In genomic region chr22:30424471-30425326, GRCh38 we compare ENCODE assay signal across 8 cellular contexts. TPM values are rescaled to one million over a fixed set of nuclear protein-coding genes. Genes with fewer than 3 reads are reported as not detected.
DNase-seq lines count a peak whose midpoint lies in the region; ATAC-seq and TF ChIP-seq lines count a peak whose summit lies in the region.

No MANE protein-coding gene starts in this region.

- peak overlapping the region; percentile 67 for H2AFZ ChIP-seq in PC-3 (ENCODE audit: low read length)

- POLR2A ChIA-PET in PC-3 (lab: Charles Lee; ENCODE audit: unreplicated experiment): interaction anchor here (0.5 to 1.7 kb wide), 4 partner anchors 28 to 573 kb away, joined by 5 to 7 read pairs (median 5); partner anchors contain the start of gene SEC14L2

- DNase-seq in activated CD4-positive, alpha-beta T cell treated with anti-CD3 and anti-CD28 coated beads for 48 hours: peak; percentile 44
- no peak for DNase-seq in activated CD4-positive, alpha-beta T cell treated with anti-CD3 and anti-CD28 coated beads, Interleukin-2, amount 50 U/mL, for 4 hours
- DNase-seq in PC-3 (no peak), dorsolateral prefrontal cortex (peak in 1 of 10 donors; percentile 41), NCI-H1105 treated with DMSO at 0.1 percent for 48 hours (lab: John Stamatoyannopoulos, UW) (no peak), activated gamma-delta T cell treated with Interleukin-2 at 50 U/mL for 16 hours (no peak)

- ATAC-seq in PC-3: no peak
- no peak for ATAC-seq in GM21423 (IDR thresholded peaks at IDR 0.05; ENCODE audit: unreplicated experiment)

- no peaks in the 10 kb centered on the region for H3F3A ChIP-seq in PC-3 (ENCODE audit: low read length, unreplicated experiment)

- intact Hi-C loops in PC-3 (cut with micrococcal nuclease) (no loop called here), dorsolateral prefrontal cortex (cut with DNase I) (loop anchor here (2.0 to 10.0 kb wide), 3 partner anchors 34 to 1160 kb away; partner anchors contain the start of genes EWSR1 (in 1 of the 2) and RHBDD3 (in 1 of the 2))

- H3K36me3 ChIP-seq in PC-3 (ENCODE audit: low read depth, low read length): no peaks in the 10 kb centered on the region; the same call in 1 of the 2 replicates
- H3K36me3 ChIP-seq in muscle layer of duodenum (ENCODE audit: control insufficient read depth in 1 of 2, insufficient read depth in 2 of 2, low read length in 2 of 2): peaks cover 0 to 17% of the 10 kb centered on the region in 2 donors

- H3K27me3 ChIP-seq in PC-3 (ENCODE audit: low read length) (no peaks in the 10 kb centered on the region), dorsolateral prefrontal cortex (no peaks in the 10 kb centered on the region), muscle layer of duodenum (ENCODE audit: low read depth, low read length) (no peaks in the 10 kb centered on the region)

- peak overlapping the region; percentile 83 for H3K4me2 ChIP-seq in PC-3 (ENCODE audit: low read length)

- H3K79me2 ChIP-seq in PC-3 (ENCODE audit: low read length): peaks cover 39% of the 10 kb centered on the region

- no peaks in the 10 kb centered on the region for H4K20me1 ChIP-seq in PC-3 (ENCODE audit: low read length)

- H3K27ac ChIP-seq in PC-3 (ENCODE audit: low read length) (peak overlapping the region; percentile 95), dorsolateral prefrontal cortex (peak overlapping the region; percentile 66 to 100 (median 98)), muscle layer of duodenum (ENCODE audit: low read length) (peak overlapping the region; percentile 89)

- BruUV-seq in PC-3 (replicated peaks; lab: Mats Ljungman, UMichigan): no TSS peak

- no peak for TF ChIP-seq CTCF in PC-3 (conservative IDR thresholded peaks at IDR 0.05; ENCODE audit: low read depth, low read length)
- peak in 4 of 56 donors; percentile 9 to 33 (median 14) for TF ChIP-seq CTCF in dorsolateral prefrontal cortex (IDR thresholded peaks at IDR 0.05 in 54 of 56, conservative IDR thresholded peaks at IDR 0.05 in 2 of 56; ENCODE audit: low read depth in 1 of 56, partially characterized antibody in 56 of 56)

- no peaks in the 10 kb centered on the region for H3K9me3 ChIP-seq in PC-3 (ENCODE audit: low read length)
- no peaks in the 10 kb centered on the region for H3K9me3 ChIP-seq in muscle layer of duodenum (ENCODE audit: control insufficient read depth in 1 of 2, low read length in 2 of 2)

- H3K4me3 ChIP-seq in PC-3 (ENCODE audit: low read length): peak overlapping the region; percentile 71
- H3K4me3 ChIP-seq in dorsolateral prefrontal cortex: peak overlapping the region; percentile 32 to 91 (median 78)
- peak overlapping the region; percentile 77 to 78 for H3K4me3 ChIP-seq in muscle layer of duodenum (ENCODE audit: low read depth in 1 of 2, low read length in 2 of 2)

- peak overlapping the region; percentile 88 for H3K9ac ChIP-seq in PC-3 (ENCODE audit: low read length)

- CTCF ChIA-PET in PC-3 (lab: Charles Lee): interaction anchor here (0.5 to 1.4 kb wide), 4 partner anchors 12 to 28 kb away, joined by 3 to 5 read pairs (median 4); partner anchors contain the start of gene SEC14L2

- H3K4me1 ChIP-seq in PC-3 (ENCODE audit: insufficient read depth, low read length) (peaks cover 55% of the 10 kb centered on the region), muscle layer of duodenum (ENCODE audit: control insufficient read depth in 1 of 2, insufficient read depth in 2 of 2, low read length in 2 of 2) (peaks cover 22 to 40% of the 10 kb centered on the region in 2 donors)

- no peaks in the 10 kb centered on the region for H3K9me2 ChIP-seq in PC-3 (replicated peaks; ENCODE audit: low read length)

RNA-seq across cellular contexts. Expression of gene MTFP1, which starts 0.9 kb away (rescaled TPM):
- total RNA-seq in PC-3 (2014; rRNA removed) (59.3 and 65.7 TPM in 2 replicates), dorsolateral prefrontal cortex (10 to 100 TPM in 3 of 120 experiments, 1 to 10 TPM in 117; 1.3 to 14.2 (median 4.0) TPM)

RNA-seq across cellular contexts. Expression of gene SEC14L2, which starts 27.9 kb away (rescaled TPM):
- total RNA-seq in PC-3 (2014; rRNA removed) (9.7 and 16.8 TPM in 2 replicates), dorsolateral prefrontal cortex (100 to 1,000 TPM in 7 of 120 experiments, 10 to 100 TPM in 113; 48.9 to 142 (median 72.0) TPM)

RNA-seq across cellular contexts. Expression of gene RNF215, which starts 37.5 kb away (rescaled TPM):
- 22.6 and 25.2 TPM in 2 replicates for total RNA-seq in PC-3 (2014; rRNA removed)
- 10 to 100 TPM; 18.9 to 55.4 (median 34.4) TPM for total RNA-seq in dorsolateral prefrontal cortex

RNA-seq across cellular contexts. Expression of gene SEC14L3, which starts 47.1 kb away (rescaled TPM):
- total RNA-seq in PC-3 (2014; rRNA removed): not detected in 2 replicates
- total RNA-seq in dorsolateral prefrontal cortex: under 1 TPM in 3 of 120 experiments, not detected in 117; 0.22 to 0.66 (median 0.25) TPM
